In the genomic region with DNA sequence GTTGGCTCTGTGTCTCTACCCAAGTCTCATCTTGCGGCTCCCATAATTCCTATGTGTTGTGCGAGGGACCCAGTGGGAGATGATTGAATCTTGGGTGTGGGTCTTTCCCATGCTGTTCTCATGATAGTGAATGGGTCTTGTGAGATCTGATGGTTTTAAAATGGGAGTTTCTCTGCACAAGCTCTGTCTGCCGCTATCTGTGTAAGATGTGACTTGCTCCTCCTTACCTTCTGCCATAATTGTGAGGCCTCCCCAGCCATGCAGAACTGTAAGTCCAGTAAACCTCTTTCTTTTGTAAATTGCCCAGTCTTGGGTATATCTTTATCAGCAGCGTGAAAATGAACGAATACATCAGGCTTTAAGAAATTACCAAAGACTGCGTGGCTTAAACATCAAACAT, we compare ENCODE assay signal across 15 cellular contexts.
"Had no signal": no experiment of that assay in that cellular context is flagged by ENCODE, and none has a peak within 500 bp of the region (broad histone marks: within the 10 kb centered on the region; RNA-seq: fewer than 3 reads in every experiment).

No MANE protein-coding gene starts in this region.

- DNase-seq: activated CD4-positive, alpha-beta T cell treated with anti-CD3 and anti-CD28 coated beads, Interleukin-2, amount 50 U/mL, for 4 hours; activated CD4-positive, CD25-positive, alpha-beta regulatory T cell; esophagus squamous epithelium; foreskin fibroblast; left cardiac atrium; ovary; stimulated activated CD4-positive, alpha-beta T cell treated with anti-CD3 and anti-CD28 coated beads, Interleukin-12 subunit alpha, Interleukin-12 subunit beta, amount 100 ng/mL, for 4 hours; stomach; T-helper 2 cell had no signal

- H3K4me3 ChIP-seq: ascending aorta, esophagus squamous epithelium, lung, ovary, stomach, thoracic aorta had no signal

- H3K9me3 ChIP-seq: ascending aorta, esophagus squamous epithelium, ovary, stomach, thoracic aorta had no signal

- H3K27me3 ChIP-seq: ascending aorta, esophagus squamous epithelium, ovary, stomach had no signal

- H3K4me3 Mint-ChIP-seq: neural crest cell had no signal

- H3K36me3 ChIP-seq: ascending aorta, esophagus squamous epithelium, ovary, stomach, thoracic aorta had no signal

- ATAC-seq: left cardiac atrium, SK-N-SH treated with all-trans-retinoic acid at 6 μM for 48 hours had no signal

- H3K27ac ChIP-seq: ascending aorta, esophagus squamous epithelium, ovary, stomach, thoracic aorta had no signal

- H3K4me1 ChIP-seq: ascending aorta had no signal

- H3K27ac Mint-ChIP-seq: activated naive CD4-positive, alpha-beta T cell treated with anti-CD3 and anti-CD28 coated beads, Interleukin-2, amount 50 U/mL, for 72 hours had no signal
